ENCODE assay signal across 8 cellular contexts in genomic region chr1:65393345-65393744, GRCh38. TPM values are rescaled to one million over a fixed set of nuclear protein-coding genes. Genes with fewer than 3 reads are reported as not detected.
DNase-seq lines count a peak whose midpoint lies in the region; ATAC-seq and TF ChIP-seq lines count a peak whose summit lies in the region.

No MANE protein-coding gene starts in this region.

- H3K4me3 ChIP-seq in AG10803 (ENCODE audit: low read length) (no peak overlapping the region), astrocyte of the spinal cord (ENCODE audit: low read depth, low read length) (no peak overlapping the region), body of pancreas (no peak overlapping the region)

- H3K4me1 ChIP-seq in body of pancreas = peaks cover 7% of the 10 kb centered on the region

- DNase-seq in AG10803 (ENCODE audit: low read depth) (peak; percentile 14), astrocyte of the spinal cord (ENCODE audit: low read depth, low spot score) (peak; percentile 62), body of pancreas (no peak), activated gamma-delta T cell (lab: John Stamatoyannopoulos, UW) (no peak), OCI-M2 (lab: John Stamatoyannopoulos, UW; ENCODE audit: unreplicated experiment) (no peak), NOMO-1 treated with DMSO at 0.1 percent for 48 hours (lab: John Stamatoyannopoulos, UW; ENCODE audit: unreplicated experiment) (no peak)

- no peak for TF ChIP-seq CTCF in AG10803 (conservative IDR thresholded peaks at IDR 0.05; ENCODE audit: low read length)
- no peak for TF ChIP-seq CTCF in astrocyte of the spinal cord (IDR thresholded peaks at IDR 0.05; ENCODE audit: low read depth, low read length)
- TF ChIP-seq CTCF in body of pancreas (IDR thresholded peaks at IDR 0.05) = no peak

- intact Hi-C loops in body of pancreas (cut with DNase I) = no loop called here

- ATAC-seq in GM19455 (IDR thresholded peaks at IDR 0.05; ENCODE audit: unreplicated experiment) = peak; percentile 94
- peak; percentile 99 for ATAC-seq in HG03439 (IDR thresholded peaks at IDR 0.05; ENCODE audit: unreplicated experiment)
- no peak for ATAC-seq in body of pancreas

- 85 to 89% methylated on average over 2 of the region's 2 CpGs for whole genome bisulfite sequencing in body of pancreas, 2 donors

- no peaks in the 10 kb centered on the region for H3K9me3 ChIP-seq in body of pancreas

- in situ Hi-C loops in astrocyte of the spinal cord (cut with HindIII; ENCODE audit: low sequenced_read_pairs) = no loop called here

- TF ChIP-seq POLR2A in body of pancreas (IDR thresholded peaks at IDR 0.05) = no peak

- H3K27me3 ChIP-seq in body of pancreas = no peaks in the 10 kb centered on the region

- H3K27ac ChIP-seq in body of pancreas = no peak overlapping the region

- no peaks in the 10 kb centered on the region for H3K36me3 ChIP-seq in body of pancreas (replicated peaks in 1 of 2; ENCODE audit: insufficient read depth in 1 of 2, low read depth in 2 of 2)

RNA-seq across cellular contexts. Expression of gene LEPR, which starts 27.1 kb away (rescaled TPM):
- 1 to 10 TPM; 5.3 to 7.8 TPM for total RNA-seq in body of pancreas

RNA-seq across cellular contexts. Expression of gene LEPROT, which starts 27.1 kb away (rescaled TPM):
- total RNA-seq in body of pancreas = 10 to 100 TPM; 22.7 to 47.7 TPM

Comparison
In these comparisons a context has a peak if more than half of its experiments do, and no peak if none do; other contexts are left out.
1. DNase-seq: peak in AG10803 (single experiment) and astrocyte of the spinal cord (single experiment); none in body of pancreas (0 of 4), activated gamma-delta T cell (single experiment), OCI-M2 (single experiment) and NOMO-1 treated with DMSO at 0.1 percent for 48 hours (single experiment).